In genomic region chr17:1082579-1082978, GRCh38 we compare ENCODE assay signal across 1 cellular context.
TF ChIP-seq lines count a peak whose summit lies in the region.

No MANE protein-coding gene starts in this region.

TF ChIP-seq in IMR-90, 13 proteins besides CTCF, POLR2A, EP300 and RAD21 (continued from another document):
- TF ChIP-seq USF2 (IDR thresholded peaks at IDR 0.05; ENCODE audit: low read depth, low read length), result no peak
